ENCODE assay signal across 2 cellular contexts in genomic region chr11:128506999-128507591, GRCh38.
TF ChIP-seq lines count a peak whose summit lies in the region.

No MANE protein-coding gene starts in this region.

TF ChIP-seq in A549, 52 proteins besides CTCF, POLR2A, EP300 and RAD21 (continued from another document):
- TF ChIP-seq FOSB (CRISPR knock-in tag; IDR thresholded peaks at IDR 0.05) (no peak), NFE2L2 (conservative IDR thresholded peaks at IDR 0.05; ENCODE audit: low read length) (no peak), PBX3 (IDR thresholded peaks at IDR 0.05) (no peak; the same call in 1 of the 2 replicates), CBX8 (IDR thresholded peaks at IDR 0.05) (no peak), ATOH8 (CRISPR knock-in tag; IDR thresholded peaks at IDR 0.05; ENCODE audit: low read depth) (no peak), ZC3H11A (IDR thresholded peaks at IDR 0.05) (no peak), HOXA7 (CRISPR knock-in tag; IDR thresholded peaks at IDR 0.05) (no peak), SMC3 (IDR thresholded peaks at IDR 0.05) (no peak; the same call in 2 of the 3 replicates), KDM5A (IDR thresholded peaks at IDR 0.05) (no peak), TP53 (CRISPR knock-in tag; IDR thresholded peaks at IDR 0.05) (no peak), CBX2 (IDR thresholded peaks at IDR 0.05; ENCODE audit: borderline replicate concordance, low read depth) (no peak), BHLHE40 (IDR thresholded peaks at IDR 0.05; ENCODE audit: low read depth, low read length) (no peak), ESRRA (IDR thresholded peaks at IDR 0.05; ENCODE audit: borderline replicate concordance, low read length) (no peak), JUN (IDR thresholded peaks at IDR 0.05) (peak in 1 of 2 experiments; percentile 81; a peak in 3 of 5 replicates), POLR2AphosphoS2 (conservative IDR thresholded peaks at IDR 0.05; ENCODE audit: low read length) (peak; percentile 53; the same call in 1 of the 2 replicates), ZFP36 (IDR thresholded peaks at IDR 0.05; ENCODE audit: borderline replicate concordance, partially characterized antibody) (no peak), E2F6 (IDR thresholded peaks at IDR 0.05; ENCODE audit: borderline replicate concordance, low read depth) (no peak), KDM1A (IDR thresholded peaks at IDR 0.05; ENCODE audit: low read depth) (no peak)

TF ChIP-seq in SK-N-SH treated with all-trans-retinoic acid at 6 μM for 48 hours, 23 proteins besides CTCF, POLR2A, EP300 and RAD21 (continued from another document):
- no peak for TF ChIP-seq ZFP30 (CRISPR knock-in tag; IDR thresholded peaks at IDR 0.05)
